Comparison of ENCODE assay signal across 36 cellular contexts in the genomic region with DNA sequence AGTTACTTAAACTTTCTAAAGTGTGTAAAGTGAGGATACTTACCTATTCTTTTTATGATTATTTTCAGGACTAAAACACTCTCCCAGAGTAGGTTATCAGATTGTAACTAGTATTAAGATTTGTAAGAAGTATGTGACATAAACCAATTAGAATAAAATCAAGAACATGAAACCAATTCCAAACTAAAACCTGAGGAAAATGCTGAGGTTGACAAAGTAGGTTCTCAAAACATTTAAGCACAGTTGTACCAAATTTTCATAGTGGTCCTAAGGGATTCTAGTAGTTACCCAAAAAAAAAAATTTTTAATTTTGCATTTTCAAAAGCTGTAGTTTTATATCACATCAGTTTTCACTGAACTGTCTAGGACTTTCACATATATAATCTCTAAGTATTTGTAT.
"Had no signal": no experiment of that assay in that cellular context is flagged by ENCODE, and none has a peak within 500 bp of the region (broad histone marks: within the 10 kb centered on the region; RNA-seq: fewer than 3 reads in every experiment).

No MANE protein-coding gene starts in this region.

- ATAC-seq: activated CD8-positive, alpha-beta T cell treated with anti-CD3 and anti-CD28 coated beads for 36 hours; activated naive CD4-positive, alpha-beta T cell treated with anti-CD3 and anti-CD28 coated beads, Interleukin-2, amount 50 U/mL, for 72 hours; activated T-cell treated with anti-CD3 and anti-CD28 coated beads, Interleukin-2, amount 50 U/mL, for 4 hours; activated T-cell treated with anti-CD3 and anti-CD28 coated beads, Interleukin-2, amount 50 U/mL, for 72 hours; activated T-helper 17 cell treated with anti-CD3 and anti-CD28 coated beads, Interleukin-2, amount 50 U/mL, for 72 hours; body of pancreas had no signal

- H3K9me3 ChIP-seq: adrenal gland, body of pancreas, breast epithelium had no signal

- H3K4me3 Mint-ChIP-seq: activated B cell treated with CpG ODN at 0.5 μM for 24 hours; activated CD4-positive, alpha-beta memory T cell treated with anti-CD3 and anti-CD28 coated beads for 36 hours; activated CD4-positive, alpha-beta T cell treated with anti-CD3 and anti-CD28 coated beads, Interleukin-2, amount 10 ng/mL, durations not matched to agents 24 days and 14 days; activated CD8-positive, alpha-beta T cell treated with anti-CD3 and anti-CD28 coated beads for 36 hours; activated naive CD4-positive, alpha-beta T cell treated with anti-CD3 and anti-CD28 coated beads for 36 hours; activated naive CD8-positive, alpha-beta T cell treated with anti-CD3 and anti-CD28 coated beads for 36 hours; activated T-cell treated with anti-CD3 and anti-CD28 coated beads, Interleukin-2, amount 50 U/mL, for 4 hours; activated T-cell treated with anti-CD3 and anti-CD28 coated beads, Interleukin-2, amount 50 U/mL, for 72 hours; activated T-helper 1 cell treated with anti-CD3 and anti-CD28 coated beads, Interleukin-12 subunit alpha, Interleukin-12 subunit beta, Interleukin-2, Interleukin-4 antibody, amounts not matched to agents 30 ng/mL and 10 ng/mL and 1 ng/mL, durations not matched to agents 14 hours and 24 hours and 36 hours; activated T-helper 17 cell treated with anti-CD3 and anti-CD28 coated beads, Interleukin-2, amount 50 U/mL, for 72 hours; T-helper 1 cell treated with Interleukin-12 subunit alpha and Interleukin-12 subunit beta and Interleukin-4 antibody, amounts not matched to agents 30 μg/mL and 1 μg/mL, for 36 hours; T-helper 2 cell treated with Interferon-gamma antibody and Interleukin-4, amounts not matched to agents 5 μg/mL and 100 μg/mL, for 36 hours had no signal

- DNase-seq: activated B cell treated with CpG ODN at 0.5 μM for 24 hours; activated CD4-positive, alpha-beta memory T cell treated with anti-CD3 and anti-CD28 coated beads for 36 hours; activated CD4-positive, alpha-beta T cell treated with anti-CD3 and anti-CD28 coated beads for 4 hours; activated CD4-positive, alpha-beta T cell treated with anti-CD3 and anti-CD28 coated beads, Interleukin-2, amount 10 ng/mL, durations not matched to agents 24 days and 14 days; activated CD4-positive, alpha-beta T cell treated with anti-CD3 and anti-CD28 coated beads, Interleukin-2, amount 50 U/mL, for 1 hour; activated CD4-positive, alpha-beta T cell treated with anti-CD3 and anti-CD28 coated beads, Interleukin-2, amount 50 U/mL, for 4 hours; activated CD4-positive, CD25-positive, alpha-beta regulatory T cell treated with anti-CD3 and anti-CD28 coated beads, Interleukin-2, amount 50 U/mL, for 72 hours; activated CD8-positive, alpha-beta memory T cell treated with anti-CD3 and anti-CD28 coated beads, Interleukin-2, amount 50 U/mL, for 4 hours; activated CD8-positive, alpha-beta T cell treated with anti-CD3 and anti-CD28 coated beads for 36 hours; activated effector memory CD4-positive, alpha-beta T cell treated with anti-CD3 and anti-CD28 coated beads, Interleukin-2, amount 50 U/mL, for 16 hours; activated gamma-delta T cell treated with Interleukin-2 at 50 U/mL for 16 hours; activated naive CD4-positive, alpha-beta T cell; activated naive CD4-positive, alpha-beta T cell treated with anti-CD3 and anti-CD28 coated beads for 36 hours; activated naive CD4-positive, alpha-beta T cell treated with anti-CD3 and anti-CD28 coated beads, Interleukin-2, amount 50 U/mL, for 16 hours; activated naive CD8-positive, alpha-beta T cell treated with anti-CD3 and anti-CD28 coated beads for 36 hours; activated T-cell treated with anti-CD3 and anti-CD28 coated beads for 4 hours; activated T-cell treated with anti-CD3 and anti-CD28 coated beads, Interleukin-2, amount 50 U/mL, for 1 hour; activated T-cell treated with anti-CD3 and anti-CD28 coated beads, Interleukin-2, amount 50 U/mL, for 4 hours; activated T-cell treated with anti-CD3 and anti-CD28 coated beads, Interleukin-2, amount 50 U/mL, for 72 hours; adrenal gland; amniotic stem cell; aorta; body of pancreas; brain microvascular endothelial cell; central memory CD4-positive, alpha-beta T cell; T-helper 2 cell; T-helper 9 cell had no signal

- H3K27me3 Mint-ChIP-seq: activated B cell treated with CpG ODN at 0.5 μM for 24 hours; activated CD4-positive, alpha-beta memory T cell treated with anti-CD3 and anti-CD28 coated beads for 36 hours; activated CD4-positive, alpha-beta T cell treated with anti-CD3 and anti-CD28 coated beads, Interleukin-2, amount 10 ng/mL, durations not matched to agents 24 days and 14 days; activated CD8-positive, alpha-beta T cell treated with anti-CD3 and anti-CD28 coated beads for 36 hours; activated naive CD8-positive, alpha-beta T cell treated with anti-CD3 and anti-CD28 coated beads for 36 hours; activated T-helper 17 cell treated with anti-CD3 and anti-CD28 coated beads, Interleukin-2, amount 50 U/mL, for 72 hours had no signal

- H3K36me3 ChIP-seq: adrenal gland, brain microvascular endothelial cell, breast epithelium had no signal

- H3K36me3 Mint-ChIP-seq: activated naive CD4-positive, alpha-beta T cell treated with anti-CD3 and anti-CD28 coated beads, Interleukin-2, amount 50 U/mL, for 72 hours had no signal

- FAIRE-seq: astrocyte, colon had no signal

- H3K9me3 Mint-ChIP-seq: activated B cell treated with CpG ODN at 0.5 μM for 24 hours; activated CD4-positive, alpha-beta memory T cell treated with anti-CD3 and anti-CD28 coated beads for 36 hours; activated CD4-positive, alpha-beta T cell treated with anti-CD3 and anti-CD28 coated beads, Interleukin-2, amount 10 ng/mL, durations not matched to agents 24 days and 14 days; activated CD8-positive, alpha-beta T cell treated with anti-CD3 and anti-CD28 coated beads for 36 hours; activated naive CD4-positive, alpha-beta T cell treated with anti-CD3 and anti-CD28 coated beads for 36 hours; activated naive CD4-positive, alpha-beta T cell treated with anti-CD3 and anti-CD28 coated beads, Interleukin-2, amount 50 U/mL, for 72 hours; activated naive CD8-positive, alpha-beta T cell treated with anti-CD3 and anti-CD28 coated beads for 36 hours; activated T-cell treated with anti-CD3 and anti-CD28 coated beads, Interleukin-2, amount 50 U/mL, for 4 hours; activated T-cell treated with anti-CD3 and anti-CD28 coated beads, Interleukin-2, amount 50 U/mL, for 72 hours; activated T-helper 1 cell treated with anti-CD3 and anti-CD28 coated beads, Interleukin-12 subunit alpha, Interleukin-12 subunit beta, Interleukin-2, Interleukin-4 antibody, amounts not matched to agents 30 ng/mL and 10 ng/mL and 1 ng/mL, durations not matched to agents 14 hours and 24 hours and 36 hours; activated T-helper 17 cell treated with anti-CD3 and anti-CD28 coated beads, Interleukin-2, amount 50 U/mL, for 72 hours; T-helper 1 cell treated with Interleukin-12 subunit alpha and Interleukin-12 subunit beta and Interleukin-4 antibody, amounts not matched to agents 30 μg/mL and 1 μg/mL, for 36 hours; T-helper 2 cell treated with Interferon-gamma antibody and Interleukin-4, amounts not matched to agents 5 μg/mL and 100 μg/mL, for 36 hours had no signal

- H3K4me1 ChIP-seq: adrenal gland, body of pancreas, breast epithelium had no signal

- H3K4me1 Mint-ChIP-seq: activated B cell treated with CpG ODN at 0.5 μM for 24 hours; activated CD4-positive, alpha-beta T cell treated with anti-CD3 and anti-CD28 coated beads, Interleukin-2, amount 10 ng/mL, durations not matched to agents 24 days and 14 days; activated naive CD8-positive, alpha-beta T cell treated with anti-CD3 and anti-CD28 coated beads for 36 hours; activated T-helper 17 cell treated with anti-CD3 and anti-CD28 coated beads, Interleukin-2, amount 50 U/mL, for 72 hours had no signal

- H3K27ac Mint-ChIP-seq: activated B cell treated with CpG ODN at 0.5 μM for 24 hours; activated CD4-positive, alpha-beta memory T cell treated with anti-CD3 and anti-CD28 coated beads for 36 hours; activated CD4-positive, alpha-beta T cell treated with anti-CD3 and anti-CD28 coated beads, Interleukin-2, amount 10 ng/mL, durations not matched to agents 24 days and 14 days; activated CD8-positive, alpha-beta T cell treated with anti-CD3 and anti-CD28 coated beads for 36 hours; activated naive CD4-positive, alpha-beta T cell treated with anti-CD3 and anti-CD28 coated beads for 36 hours; activated naive CD4-positive, alpha-beta T cell treated with anti-CD3 and anti-CD28 coated beads, Interleukin-2, amount 50 U/mL, for 72 hours; activated naive CD8-positive, alpha-beta T cell treated with anti-CD3 and anti-CD28 coated beads for 36 hours; activated T-cell treated with anti-CD3 and anti-CD28 coated beads, Interleukin-2, amount 50 U/mL, for 72 hours; activated T-helper 1 cell treated with anti-CD3 and anti-CD28 coated beads, Interleukin-12 subunit alpha, Interleukin-12 subunit beta, Interleukin-2, Interleukin-4 antibody, amounts not matched to agents 30 ng/mL and 10 ng/mL and 1 ng/mL, durations not matched to agents 14 hours and 24 hours and 36 hours; activated T-helper 17 cell treated with anti-CD3 and anti-CD28 coated beads, Interleukin-2, amount 50 U/mL, for 72 hours; T-helper 1 cell treated with Interleukin-12 subunit alpha and Interleukin-12 subunit beta and Interleukin-4 antibody, amounts not matched to agents 30 μg/mL and 1 μg/mL, for 36 hours; T-helper 2 cell treated with Interferon-gamma antibody and Interleukin-4, amounts not matched to agents 5 μg/mL and 100 μg/mL, for 36 hours had no signal

- H3K27me3 ChIP-seq: adrenal gland, body of pancreas, brain microvascular endothelial cell, breast epithelium had no signal

- H3K27ac ChIP-seq: adrenal gland, body of pancreas, brain microvascular endothelial cell, breast epithelium, VCaP had no signal

- H3K4me3 ChIP-seq: adrenal gland, body of pancreas, breast epithelium had no signal
